Comparison of ENCODE assay signal across 3 cellular contexts in genomic region chr7:135668852-135669251, GRCh38.
TF ChIP-seq lines count a peak whose summit lies in the region.

No MANE protein-coding gene starts in this region.

TF ChIP-seq in HEK293, 187 proteins besides CTCF, POLR2A, EP300 and RAD21:
- peak; percentile 41 for TF ChIP-seq SETDB1 (IDR thresholded peaks at IDR 0.05; ENCODE audit: insufficient read length, low read length)

TF ChIP-seq in K562, 482 proteins besides CTCF, POLR2A, EP300 and RAD21:
- TF ChIP-seq ZNF431 (CRISPR knock-in tag; IDR thresholded peaks at IDR 0.05) (peak; percentile 99), TRIM28 (IDR thresholded peaks at IDR 0.05) (0 out of 2 replicates have a peak, but pooled peaks have one; percentile 29)

TF ChIP-seq in HepG2, 621 proteins besides CTCF, POLR2A, EP300 and RAD21:
- 0 out of 2 replicates have a peak, but pooled peaks have one; percentile 39 for TF ChIP-seq ZNF431 (CRISPR knock-in tag; IDR thresholded peaks at IDR 0.05; ENCODE audit: borderline replicate concordance, low read depth)
TF ChIP-seq in HepG2: peak in this region for 1; not testable (repeated sequence) for 620.
